1 cellular context compared by ENCODE assay signal in genomic region chr12:52836491-52837175, GRCh38.
TF ChIP-seq lines count a peak whose summit lies in the region.

No MANE protein-coding gene starts in this region.

TF ChIP-seq in WTC11, 78 proteins besides CTCF, POLR2A, EP300 and RAD21:
- TF ChIP-seq FOXP4 (CRISPR knock-in tag; IDR thresholded peaks at IDR 0.05): no peak
- TF ChIP-seq ZNF532 (CRISPR knock-in tag; IDR thresholded peaks at IDR 0.05; ENCODE audit: borderline replicate concordance): no peak
- no peak for TF ChIP-seq NFE2L1 (CRISPR knock-in tag; IDR thresholded peaks at IDR 0.05)
- no peak for TF ChIP-seq CDX4 (CRISPR knock-in tag; IDR thresholded peaks at IDR 0.05; ENCODE audit: borderline replicate concordance)
- TF ChIP-seq ZSCAN18 (CRISPR knock-in tag; IDR thresholded peaks at IDR 0.05): no peak
- TF ChIP-seq FOXP1 (CRISPR knock-in tag; IDR thresholded peaks at IDR 0.05; ENCODE audit: borderline replicate concordance): no peak
- no peak for TF ChIP-seq TEAD1 (CRISPR knock-in tag; IDR thresholded peaks at IDR 0.05)
- TF ChIP-seq USF2 (CRISPR knock-in tag; IDR thresholded peaks at IDR 0.05): no peak
- no peak for TF ChIP-seq TP53 (CRISPR knock-in tag; IDR thresholded peaks at IDR 0.05)
- TF ChIP-seq NR3C1 (CRISPR knock-in tag; conservative IDR thresholded peaks at IDR 0.05; ENCODE audit: low read depth): no peak
